ENCODE assay signal across 14 cellular contexts in the genomic region with DNA sequence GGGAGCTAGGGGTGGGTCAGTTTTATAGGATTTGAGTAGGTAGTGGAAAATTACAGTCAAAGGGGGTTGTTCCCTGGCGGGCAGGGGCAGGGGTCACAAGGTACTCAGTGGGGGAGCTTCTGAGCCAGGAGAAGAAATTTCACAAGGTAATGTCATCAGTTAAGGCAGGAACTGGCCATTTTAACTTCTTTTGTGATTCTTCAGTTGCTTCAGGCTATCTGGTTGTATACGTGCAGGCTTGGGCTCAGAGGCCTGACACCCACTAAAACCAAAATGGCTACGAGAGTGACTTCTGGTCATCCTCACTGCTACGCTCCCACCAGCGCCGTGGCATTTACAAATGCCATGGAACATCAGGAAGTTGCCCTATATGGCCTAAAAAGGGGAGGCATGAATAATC. TPM values are rescaled to one million over a fixed set of nuclear protein-coding genes. Genes with fewer than 3 reads are reported as not detected.
DNase-seq lines count a peak whose midpoint lies in the region; ATAC-seq, FAIRE-seq and TF ChIP-seq lines count a peak whose summit lies in the region.
"Had no signal": no experiment of that assay in that cellular context is flagged by ENCODE, and none has a peak within 500 bp of the region (broad histone marks: within the 10 kb centered on the region; RNA-seq: fewer than 3 reads in every experiment).

No MANE protein-coding gene starts in this region.

- H3K9me3 Mint-ChIP-seq in astrocyte (ENCODE audit: unreplicated experiment) (no peaks in the 10 kb centered on the region), progenitor cell of endocrine pancreas (ENCODE audit: low read depth) (peaks cover 11% of the 10 kb centered on the region)

- peak; percentile 39 for DNase-seq in ELF-1 (ENCODE audit: low read depth, low spot score)
- DNase-seq in astrocyte (ENCODE audit: low read depth) = no peak
- DNase-seq in lower lobe of right lung = peak; percentile 17
- DNase-seq in progenitor cell of endocrine pancreas (ENCODE audit: low spot score, unreplicated experiment) = no peak
- no peak for DNase-seq in H54 (ENCODE audit: insufficient read length, low spot score)
- no peak for DNase-seq in stomach
- DNase-seq: BE2C; CD4-positive, alpha-beta memory T cell; COR-L47 had no signal

- H3K4me3 ChIP-seq in astrocyte (ENCODE audit: insufficient read depth, low read depth, low read length) = no peak overlapping the region
- H3K4me3 ChIP-seq in lower lobe of right lung = no peak overlapping the region
- no peak overlapping the region for H3K4me3 ChIP-seq in stomach

- no peaks in the 10 kb centered on the region for H3K36me3 ChIP-seq in astrocyte (ENCODE audit: insufficient read depth, low read length)
- H3K36me3 ChIP-seq in lower lobe of right lung = no peaks in the 10 kb centered on the region
- H3K36me3 ChIP-seq in stomach = no peaks in the 10 kb centered on the region
- H3K36me3 ChIP-seq: BE2C had no signal

- H3K27ac ChIP-seq in astrocyte (ENCODE audit: low read depth, low read length) (no peak overlapping the region), lower lobe of right lung (no peak overlapping the region), stomach (no peak overlapping the region)
- H3K27ac ChIP-seq: C4-2B had no signal

- no peaks in the 10 kb centered on the region for H3K27me3 Mint-ChIP-seq in astrocyte (ENCODE audit: low read depth, unreplicated experiment)
- no peaks in the 10 kb centered on the region for H3K27me3 Mint-ChIP-seq in progenitor cell of endocrine pancreas

- no peak for FAIRE-seq in astrocyte (lab: Jason Lieb, UNC)
- no peak for FAIRE-seq in H54 (lab: Jason Lieb, UNC)
- FAIRE-seq: A204.1, HepG2 had no signal

- intact Hi-C loops in lower lobe of right lung (cut with DNase I) (no loop called here), stomach (cut with DNase I; ENCODE audit: low total_unique reads) (no loop called here)

- peaks cover 9% of the 10 kb centered on the region for H3K4me1 Mint-ChIP-seq in astrocyte (ENCODE audit: low read depth, unreplicated experiment)
- H3K4me1 Mint-ChIP-seq in progenitor cell of endocrine pancreas (ENCODE audit: low read depth) = peaks cover 2% of the 10 kb centered on the region
- H3K4me1 Mint-ChIP-seq: CD4-positive, alpha-beta memory T cell had no signal

- H2AFZ ChIP-seq in astrocyte (ENCODE audit: low read depth, low read length) = no peak overlapping the region

- no peaks in the 10 kb centered on the region for H4K20me1 ChIP-seq in astrocyte (ENCODE audit: insufficient read depth, low read length)

- TF ChIP-seq CTCF in astrocyte (IDR thresholded peaks at IDR 0.05; ENCODE audit: insufficient read depth, low read depth, low read length) = no peak
- no peak for TF ChIP-seq CTCF in lower lobe of right lung (IDR thresholded peaks at IDR 0.05)
- no peak for TF ChIP-seq CTCF in progenitor cell of endocrine pancreas (IDR thresholded peaks at IDR 0.05; ENCODE audit: unreplicated experiment)
- no peak for TF ChIP-seq CTCF in stomach (IDR thresholded peaks at IDR 0.05)

- H3K27ac Mint-ChIP-seq in astrocyte (ENCODE audit: unreplicated experiment) (peak overlapping the region; percentile 42), progenitor cell of endocrine pancreas (peak overlapping the region; percentile 67)

- H3K27me3 ChIP-seq in astrocyte (ENCODE audit: insufficient read depth, low read length) = no peaks in the 10 kb centered on the region
- H3K27me3 ChIP-seq in lower lobe of right lung (ENCODE audit: low read depth) = no peaks in the 10 kb centered on the region
- H3K27me3 ChIP-seq in stomach = no peaks in the 10 kb centered on the region
- H3K27me3 ChIP-seq: BE2C had no signal

- no peak overlapping the region for H3K9ac ChIP-seq in astrocyte (ENCODE audit: low read length)

- H3K4me3 Mint-ChIP-seq in astrocyte (ENCODE audit: unreplicated experiment) (no peak overlapping the region), progenitor cell of endocrine pancreas (ENCODE audit: low read depth) (no peak overlapping the region)
- H3K4me3 Mint-ChIP-seq: CD4-positive, alpha-beta memory T cell had no signal

- 93 to 98% (median 97%) methylated on average over 6 of the region's 6 CpGs for WGBS in stomach, 5 donors

- no peaks in the 10 kb centered on the region for H3K79me2 ChIP-seq in astrocyte (ENCODE audit: insufficient read depth, low read length)

- ATAC-seq in lower lobe of right lung (no peak), HG03432 (IDR thresholded peaks at IDR 0.05; ENCODE audit: unreplicated experiment) (no peak)
- ATAC-seq: HepG2 had no signal

- H3K36me3 Mint-ChIP-seq in astrocyte (ENCODE audit: low read depth, unreplicated experiment) (no peaks in the 10 kb centered on the region), progenitor cell of endocrine pancreas (ENCODE audit: insufficient read depth) (peaks cover 2% of the 10 kb centered on the region)
- H3K36me3 Mint-ChIP-seq: CD4-positive, alpha-beta memory T cell had no signal

- H3K9me3 ChIP-seq in astrocyte (ENCODE audit: insufficient read depth, low read depth, low read length) (no peaks in the 10 kb centered on the region), lower lobe of right lung (no peaks in the 10 kb centered on the region), stomach (peaks cover 0 to 13% (median 6%) of the 10 kb centered on the region in 4 donors)
- H3K9me3 ChIP-seq: BE2C had no signal

- TF ChIP-seq EP300 in stomach (IDR thresholded peaks at IDR 0.05) = no peak

- TF ChIP-seq POLR2A in H54 (IDR thresholded peaks at IDR 0.05; ENCODE audit: low read depth, low read length) (no peak), stomach (IDR thresholded peaks at IDR 0.05) (no peak)

- H3K4me1 ChIP-seq in astrocyte (ENCODE audit: insufficient read depth, low read length) = no peaks in the 10 kb centered on the region
- H3K4me1 ChIP-seq in lower lobe of right lung = no peaks in the 10 kb centered on the region
- no peaks in the 10 kb centered on the region for H3K4me1 ChIP-seq in stomach
- H3K4me1 ChIP-seq: BE2C had no signal

- H3K4me2 ChIP-seq in astrocyte (ENCODE audit: low read length) = no peak overlapping the region

RNA-seq across cellular contexts. Expression of a gene that starts 20.7 kb away (rescaled TPM):
- total RNA-seq in astrocyte (0.62 and 1.6 TPM in 2 replicates), lower lobe of right lung (0.71 TPM), progenitor cell of endocrine pancreas (0.31 TPM in 1 of 2 replicates, not detected in the other), stomach (not detected)
- polyA plus RNA-seq in stomach = 1 to 10 TPM in 1 of 3 donors, under 1 TPM in 1, not detected in 1; 0.43 to 1.1 TPM
- total RNA-seq: CD4-positive, alpha-beta memory T cell; H4; HepG2 had no signal
- polyA plus RNA-seq: CD4-positive, alpha-beta memory T cell; HepG2 had no signal

Comparison
In these comparisons a context has a peak if more than half of its experiments do, and no peak if none do; other contexts are left out.
1. DNase-seq: peak in ELF-1 (single experiment) and lower lobe of right lung (single experiment); none in astrocyte (single experiment), progenitor cell of endocrine pancreas (single experiment), H54 (single experiment) and stomach (single experiment).